Comparison of ENCODE assay signal across 30 cellular contexts in genomic region chr4:83572848-83573247, GRCh38.
"Had no signal": no experiment of that assay in that cellular context is flagged by ENCODE, and none has a peak within 500 bp of the region (broad histone marks: within the 10 kb centered on the region; RNA-seq: fewer than 3 reads in every experiment).

No MANE protein-coding gene starts in this region.

- H3K4me3 ChIP-seq: ascending aorta, cardiac muscle cell had no signal

- DNase-seq: activated CD4-positive, alpha-beta memory T cell treated with anti-CD3 and anti-CD28 coated beads, Interleukin-2, amount 10 ng/mL, durations not matched to agents 7 days and 5 days; activated CD4-positive, alpha-beta T cell treated with anti-CD3 and anti-CD28 coated beads for 1 hour; activated CD4-positive, alpha-beta T cell treated with anti-CD3 and anti-CD28 coated beads for 36 hours; activated CD4-positive, alpha-beta T cell treated with anti-CD3 and anti-CD28 coated beads for 48 hours; activated CD4-positive, alpha-beta T cell treated with anti-CD3 and anti-CD28 coated beads, Interleukin-2, amount 10 ng/mL, durations not matched to agents 7 days and 5 days; activated CD4-positive, alpha-beta T cell treated with anti-CD3 and anti-CD28 coated beads, Interleukin-2, amount 50 U/mL, for 48 hours; activated CD4-positive, CD25-positive, alpha-beta regulatory T cell; activated CD8-positive, alpha-beta memory T cell treated with anti-CD3 and anti-CD28 coated beads for 24 hours; activated CD8-positive, alpha-beta memory T cell treated with anti-CD3 and anti-CD28 coated beads, Interleukin-2, amount 10 ng/mL, durations not matched to agents 7 days and 5 days; activated CD8-positive, alpha-beta memory T cell treated with anti-CD3 and anti-CD28 coated beads, Interleukin-2, amount 50 U/mL, for 48 hours; activated CD8-positive, alpha-beta T cell treated with anti-CD3 and anti-CD28 coated beads, Interleukin-2, amount 10 ng/mL, durations not matched to agents 7 days and 5 days; activated effector memory CD4-positive, alpha-beta T cell treated with Interleukin-2 at 50 U/mL for 16 hours; activated gamma-delta T cell; activated naive CD4-positive, alpha-beta T cell treated with anti-CD3 and anti-CD28 coated beads, Interleukin-2, amount 10 ng/mL, durations not matched to agents 7 days and 5 days; activated naive CD4-positive, alpha-beta T cell treated with Interleukin-2 at 50 U/mL for 16 hours; activated naive CD8-positive, alpha-beta T cell treated with anti-CD3 and anti-CD28 coated beads, Interleukin-2, amount 10 ng/mL, durations not matched to agents 7 days and 5 days; activated naive CD8-positive, alpha-beta T cell treated with anti-CD3 and anti-CD28 coated beads, Interleukin-2, amount 50 U/mL, for 24 hours; activated T-cell treated with anti-CD3 and anti-CD28 coated beads, Interleukin-2, amount 50 U/mL, for 24 hours; activated T-cell treated with anti-CD3 and anti-CD28 coated beads, Interleukin-2, amount 50 U/mL, for 48 hours; amygdala; anterior cingulate cortex; caudate nucleus; cerebellar nuclear complex; T-helper 2 cell; T-helper 9 cell had no signal

- H3K9me3 ChIP-seq: ascending aorta had no signal

- H3K36me3 ChIP-seq: ascending aorta, cardiac muscle cell had no signal

- H3K4me1 ChIP-seq: ascending aorta had no signal

- H3K27ac ChIP-seq: ascending aorta, cardiac muscle cell, VCaP had no signal

- ATAC-seq: activated CD4-positive, alpha-beta T cell treated with anti-CD3 and anti-CD28 coated beads for 36 hours; activated CD4-positive, CD25-positive, alpha-beta regulatory T cell treated with anti-CD3 and anti-CD28 coated beads, Interleukin-2, amount 50 U/mL, for 24 hours; activated CD8-positive, alpha-beta memory T cell treated with anti-CD3 and anti-CD28 coated beads, Interleukin-2, amount 10 ng/mL, durations not matched to agents 7 days and 5 days; activated CD8-positive, alpha-beta T cell treated with anti-CD3 and anti-CD28 coated beads, Interleukin-2, amount 10 ng/mL, durations not matched to agents 7 days and 5 days; activated naive CD8-positive, alpha-beta T cell treated with anti-CD3 and anti-CD28 coated beads, Interleukin-2, amount 50 U/mL, for 24 hours; WTC11 had no signal

- H3K27me3 ChIP-seq: ascending aorta, cardiac muscle cell had no signal
